Comparison of ENCODE assay signal across 18 cellular contexts in the genomic region with DNA sequence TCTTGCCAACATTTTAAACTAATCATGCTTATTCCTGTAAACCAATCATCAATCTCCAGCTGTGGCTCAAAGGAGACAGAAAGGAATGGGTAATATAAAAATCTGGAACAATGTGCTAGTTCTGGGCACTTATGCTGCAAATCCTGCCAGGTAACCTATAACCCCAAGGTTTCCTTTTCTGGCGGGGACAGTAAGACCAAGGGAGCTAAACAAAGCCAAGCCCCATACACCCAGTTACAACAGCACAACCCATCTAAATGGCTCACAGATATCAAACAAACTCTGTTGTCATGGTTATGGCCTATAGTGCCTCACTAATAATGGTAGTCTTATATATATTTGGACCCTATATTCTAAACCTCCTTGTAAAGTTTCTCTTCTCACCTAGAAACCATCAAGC. TPM values are rescaled to one million over a fixed set of nuclear protein-coding genes. Genes with fewer than 3 reads are reported as not detected.
DNase-seq lines count a peak whose midpoint lies in the region; ATAC-seq and TF ChIP-seq lines count a peak whose summit lies in the region.
"Had no signal": no experiment of that assay in that cellular context is flagged by ENCODE, and none has a peak within 500 bp of the region (broad histone marks: within the 10 kb centered on the region; RNA-seq: fewer than 3 reads in every experiment).

No MANE protein-coding gene starts in this region.

- no peak overlapping the region for H2AFZ ChIP-seq in KMS-11 (ENCODE audit: low read depth)
- H2AFZ ChIP-seq: PC-9 had no signal

- H3K27me3 Mint-ChIP-seq in CD4-positive, CD25-positive, alpha-beta regulatory T cell: no peaks in the 10 kb centered on the region
- H3K27me3 Mint-ChIP-seq in endodermal cell (ENCODE audit: insufficient read depth) (peaks cover 2% of the 10 kb centered on the region), osteocyte (ENCODE audit: unreplicated experiment) (no peaks in the 10 kb centered on the region)

- ATAC-seq in CD4-positive, CD25-positive, alpha-beta regulatory T cell (ENCODE audit: low read depth in 2 of 2): no peak
- no peak for ATAC-seq in body of pancreas
- ATAC-seq: HCT116 had no signal

- TF ChIP-seq POLR2A in body of pancreas (IDR thresholded peaks at IDR 0.05): no peak
- no peak for TF ChIP-seq POLR2A in lower leg skin (IDR thresholded peaks at IDR 0.05)

- H3K9ac ChIP-seq in KMS-11 (no peak overlapping the region), endodermal cell (ENCODE audit: extremely low read depth, low read length, poor library complexity, severe bottlenecking) (no peak overlapping the region)

- 55% methylated on average over 1 of the region's 1 CpG; no CpG with 5 or more reads in 1 of the 2 experiments for WGBS in endodermal cell (ENCODE audit: insufficient coverage in 1 of 2, insufficient read length in 1 of 2), 2 experiments
- 0% methylated on average over 1 of the region's 1 CpG for WGBS in body of pancreas, 2 donors
- WGBS in lower leg skin, 2 donors: 0 to 56% methylated on average over 1 of the region's 1 CpG

- no peak overlapping the region for H3K4me3 ChIP-seq in CD4-positive, CD25-positive, alpha-beta regulatory T cell (ENCODE audit: low read depth, low read length)
- H3K4me3 ChIP-seq in KMS-11 (IDR thresholded peaks at IDR 0.05; ENCODE audit: insufficient read depth, low read depth, low read length): no peak overlapping the region
- H3K4me3 ChIP-seq in endodermal cell (ENCODE audit: low read length): peak overlapping the region; percentile 72
- H3K4me3 ChIP-seq in body of pancreas: no peak overlapping the region
- no peak overlapping the region for H3K4me3 ChIP-seq in lower leg skin (ENCODE audit: low read depth, poor library complexity, severe bottlenecking)
- H3K4me3 ChIP-seq: PC-9 had no signal

- peaks cover 4 to 19% (median 6%) of the 10 kb centered on the region in 7 donors for H3K9me3 Mint-ChIP-seq in CD4-positive, CD25-positive, alpha-beta regulatory T cell
- H3K9me3 Mint-ChIP-seq in endodermal cell (peaks cover 82% of the 10 kb centered on the region), osteocyte (ENCODE audit: unreplicated experiment) (peaks cover 8% of the 10 kb centered on the region)

- H3K36me3 ChIP-seq in CD4-positive, CD25-positive, alpha-beta regulatory T cell (ENCODE audit: control insufficient read depth, insufficient read depth, low read length): no peaks in the 10 kb centered on the region
- no peaks in the 10 kb centered on the region for H3K36me3 ChIP-seq in KMS-11 (ENCODE audit: insufficient read depth)
- no peaks in the 10 kb centered on the region for H3K36me3 ChIP-seq in endodermal cell (ENCODE audit: control insufficient read depth, insufficient read depth, low read length)
- H3K36me3 ChIP-seq in body of pancreas (replicated peaks in 1 of 2; ENCODE audit: insufficient read depth in 1 of 2, low read depth in 2 of 2): no peaks in the 10 kb centered on the region

- DNase-seq in CD4-positive, CD25-positive, alpha-beta regulatory T cell: no peak
- DNase-seq in endodermal cell: no peak
- DNase-seq in osteocyte (ENCODE audit: extremely low spot score, unreplicated experiment): no peak
- DNase-seq in body of pancreas: no peak
- DNase-seq in lower leg skin (ENCODE audit: low spot score in 2 of 2): no peak
- DNase-seq in T-helper 9 cell: no peak
- DNase-seq: DMS79 treated with DMSO at 0.1 percent for 48 hours, GDM1, KBM-7, NCI-H1105, NCI-H187 treated with DMSO at 0.1 percent for 48 hours, NCI-H446 treated with DMSO at 0.1 percent for 48 hours, NCI-H748 treated with DMSO at 0.1 percent for 48 hours, PC-9 had no signal

- H3K79me2 ChIP-seq in KMS-11 (ENCODE audit: insufficient read depth, low read depth): no peaks in the 10 kb centered on the region

- peaks cover 5% of the 10 kb centered on the region for H3K36me3 Mint-ChIP-seq in CD4-positive, CD25-positive, alpha-beta regulatory T cell
- H3K36me3 Mint-ChIP-seq in endodermal cell (ENCODE audit: low read depth): peaks cover 19% of the 10 kb centered on the region
- no peaks in the 10 kb centered on the region for H3K36me3 Mint-ChIP-seq in osteocyte (ENCODE audit: unreplicated experiment)
- H3K36me3 Mint-ChIP-seq: CD14-positive monocyte had no signal

- H3K27me3 ChIP-seq in CD4-positive, CD25-positive, alpha-beta regulatory T cell (ENCODE audit: control insufficient read depth, insufficient read depth, low read length): peaks cover 2% of the 10 kb centered on the region
- no peaks in the 10 kb centered on the region for H3K27me3 ChIP-seq in KMS-11 (ENCODE audit: insufficient read depth, low read depth)
- no peaks in the 10 kb centered on the region for H3K27me3 ChIP-seq in endodermal cell (ENCODE audit: control insufficient read depth, insufficient read depth, low read length, poor library complexity, severe bottlenecking)
- H3K27me3 ChIP-seq in body of pancreas: no peaks in the 10 kb centered on the region

- no peaks in the 10 kb centered on the region for H3K4me1 ChIP-seq in CD4-positive, CD25-positive, alpha-beta regulatory T cell (ENCODE audit: control insufficient read depth, insufficient read depth, low read length, poor library complexity, severe bottlenecking)
- peaks cover 13% of the 10 kb centered on the region for H3K4me1 ChIP-seq in KMS-11 (ENCODE audit: low read depth, poor library complexity, severe bottlenecking)
- H3K4me1 ChIP-seq in endodermal cell (ENCODE audit: control insufficient read depth, insufficient read depth, low read length): no peaks in the 10 kb centered on the region
- H3K4me1 ChIP-seq in body of pancreas: no peaks in the 10 kb centered on the region

- no peaks in the 10 kb centered on the region for H4K20me1 ChIP-seq in KMS-11 (ENCODE audit: insufficient read depth)

- H3K4me3 Mint-ChIP-seq in CD4-positive, CD25-positive, alpha-beta regulatory T cell: peak overlapping the region in 1 of 4 donors; percentile 10
- H3K4me3 Mint-ChIP-seq in endodermal cell (no peak overlapping the region), osteocyte (ENCODE audit: unreplicated experiment) (no peak overlapping the region)
- H3K4me3 Mint-ChIP-seq: CD14-positive monocyte had no signal

- H3K4me2 ChIP-seq in KMS-11: 0 out of 2 replicates have a peak overlapping the region, but pooled peaks have one; percentile 13
- H3K4me2 ChIP-seq: PC-9 had no signal

- peaks cover 1 to 18% of the 10 kb centered on the region in 2 experiments for H3K9me3 ChIP-seq in CD4-positive, CD25-positive, alpha-beta regulatory T cell (ENCODE audit: control insufficient read depth in 2 of 2, low read length in 2 of 2)
- H3K9me3 ChIP-seq in endodermal cell (ENCODE audit: control insufficient read depth, low read length): peaks cover 92% of the 10 kb centered on the region
- peaks cover 0 to 3% (median 0%) of the 10 kb centered on the region in 3 donors for H3K9me3 ChIP-seq in body of pancreas

- peak overlapping the region in 2 of 3 donors; percentile 45 to 82 for H3K27ac Mint-ChIP-seq in CD4-positive, CD25-positive, alpha-beta regulatory T cell
- H3K27ac Mint-ChIP-seq in endodermal cell: no peak overlapping the region
- peak overlapping the region; percentile 85 for H3K27ac Mint-ChIP-seq in osteocyte (ENCODE audit: unreplicated experiment)
- H3K27ac Mint-ChIP-seq: CD14-positive monocyte had no signal

- intact Hi-C loops in body of pancreas (cut with DNase I): loop anchor here (10.0 kb wide), 1 partner anchor 476 kb away; no protein-coding TSS in a partner anchor
- intact Hi-C loops in lower leg skin (cut with DNase I; ENCODE audit: low total_unique reads): no loop called here

- TF ChIP-seq CTCF in KMS-11 (conservative IDR thresholded peaks at IDR 0.05; ENCODE audit: low read depth, low read length) (no peak), endodermal cell (conservative IDR thresholded peaks at IDR 0.05) (no peak), osteocyte (IDR thresholded peaks at IDR 0.05) (no peak), body of pancreas (IDR thresholded peaks at IDR 0.05) (no peak), lower leg skin (IDR thresholded peaks at IDR 0.05) (no peak)

- H3K27ac ChIP-seq in CD4-positive, CD25-positive, alpha-beta regulatory T cell (ENCODE audit: insufficient read depth, low read length, poor library complexity, severe bottlenecking): no peak overlapping the region
- H3K27ac ChIP-seq in KMS-11: peak overlapping the region; percentile 56
- no peak overlapping the region for H3K27ac ChIP-seq in endodermal cell (ENCODE audit: low read depth, low read length)
- no peak overlapping the region for H3K27ac ChIP-seq in body of pancreas
- H3K27ac ChIP-seq: HL-60, PC-9 had no signal

- peaks cover 0 to 10% (median 3%) of the 10 kb centered on the region in 4 donors for H3K4me1 Mint-ChIP-seq in CD4-positive, CD25-positive, alpha-beta regulatory T cell
- H3K4me1 Mint-ChIP-seq in endodermal cell: no peaks in the 10 kb centered on the region
- peaks cover 12% of the 10 kb centered on the region for H3K4me1 Mint-ChIP-seq in osteocyte (ENCODE audit: unreplicated experiment)

RNA-seq across cellular contexts. Expression of gene CTBS, which starts 36.9 kb away (rescaled TPM):
- total RNA-seq in CD4-positive, CD25-positive, alpha-beta regulatory T cell: 15.6 TPM
- polyA plus RNA-seq in CD4-positive, CD25-positive, alpha-beta regulatory T cell: 10 to 100 TPM; 20.0 to 24.9 (median 22.5) TPM
- total RNA-seq in endodermal cell: 10 to 100 TPM; 12.3 to 19.6 TPM
- polyA plus RNA-seq in endodermal cell (2013, experiment 1 of 2): 13.2 TPM
- polyA plus RNA-seq in endodermal cell (2013, experiment 2 of 2): 12.3 TPM
- total RNA-seq in osteocyte: 18.3 and 20.2 TPM in 2 replicates
- 10 to 100 TPM; 13.5 to 15.5 TPM for total RNA-seq in body of pancreas
- 10 to 100 TPM; 15.1 to 16.9 (median 15.5) TPM for total RNA-seq in lower leg skin
